ENCODE assay signal across 9 cellular contexts in the genomic region with DNA sequence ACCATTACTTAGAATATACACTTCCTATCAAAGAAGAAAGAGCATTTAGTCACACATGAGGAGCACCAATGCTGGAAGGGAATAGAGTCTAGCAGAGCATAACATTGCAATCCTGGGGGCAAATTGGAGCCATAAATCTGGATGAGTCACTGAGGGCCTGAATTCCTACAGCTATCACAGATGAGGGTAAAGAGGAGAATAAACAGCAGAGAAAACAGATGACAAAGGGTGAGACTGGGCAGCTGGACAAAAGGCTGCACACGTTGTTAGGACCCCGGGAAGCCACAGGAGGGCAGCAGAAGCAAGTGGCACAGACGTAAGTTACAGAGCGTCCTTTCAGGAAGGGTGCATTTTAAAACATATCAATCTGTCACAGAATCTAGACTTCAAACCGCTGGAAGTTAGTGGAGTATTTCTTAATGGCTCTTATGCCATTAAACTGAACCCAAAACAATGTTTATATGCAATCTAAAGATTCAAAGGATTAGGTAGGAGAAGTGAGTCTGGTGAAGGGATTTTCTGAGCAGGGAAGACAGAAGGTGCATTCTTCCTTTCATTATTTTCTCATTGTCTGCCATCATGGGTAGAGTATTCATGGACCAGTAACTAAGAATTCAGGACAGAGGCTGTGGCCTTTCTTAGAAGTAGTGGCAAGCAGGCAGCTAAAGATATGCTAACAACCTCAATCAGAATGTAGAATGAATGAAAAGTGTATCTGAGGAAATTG.
DNase-seq lines count a peak whose midpoint lies in the region; ATAC-seq and TF ChIP-seq lines count a peak whose summit lies in the region.
"Had no signal": no experiment of that assay in that cellular context is flagged by ENCODE, and none has a peak within 500 bp of the region (broad histone marks: within the 10 kb centered on the region; RNA-seq: fewer than 3 reads in every experiment).

No MANE protein-coding gene starts in this region.

- H3K27ac Mint-ChIP-seq in activated CD8-positive, alpha-beta T cell treated with anti-CD3 and anti-CD28 coated beads for 36 hours = no peak overlapping the region

- H3K27me3 Mint-ChIP-seq in activated CD8-positive, alpha-beta T cell treated with anti-CD3 and anti-CD28 coated beads for 36 hours = peaks cover 14% of the 10 kb centered on the region

- H3K4me1 Mint-ChIP-seq in activated CD8-positive, alpha-beta T cell treated with anti-CD3 and anti-CD28 coated beads for 36 hours (ENCODE audit: low read depth) = peaks cover 4% of the 10 kb centered on the region

- CTCF ChIA-PET in activated CD8-positive, alpha-beta T cell treated with anti-CD3 and anti-CD28 coated beads for 36 hours (lab: Charles Lee) = interaction anchor here (0.7 to 1.4 kb wide), 8 partner anchors 12 to 527 kb away, joined by 3 to 7 read pairs (median 3); no protein-coding TSS in a partner anchor

- no peaks in the 10 kb centered on the region for H3K36me3 Mint-ChIP-seq in activated CD8-positive, alpha-beta T cell treated with anti-CD3 and anti-CD28 coated beads for 36 hours (ENCODE audit: low read depth)

- no peaks in the 10 kb centered on the region for H3K9me3 Mint-ChIP-seq in activated CD8-positive, alpha-beta T cell treated with anti-CD3 and anti-CD28 coated beads for 36 hours
- H3K9me3 Mint-ChIP-seq: activated T-cell treated with anti-CD3 and anti-CD28 coated beads, Interleukin-2, amount 50 U/mL, for 4 hours had no signal

- TF ChIP-seq CTCF in activated CD8-positive, alpha-beta T cell treated with anti-CD3 and anti-CD28 coated beads for 36 hours (IDR thresholded peaks at IDR 0.05) = peak; percentile 75

- intact Hi-C loops in activated CD8-positive, alpha-beta T cell treated with anti-CD3 and anti-CD28 coated beads for 36 hours (cut with micrococcal nuclease) = no loop called here

- no peak overlapping the region for H3K4me3 Mint-ChIP-seq in activated CD8-positive, alpha-beta T cell treated with anti-CD3 and anti-CD28 coated beads for 36 hours
- H3K4me3 Mint-ChIP-seq: activated T-cell treated with anti-CD3 and anti-CD28 coated beads, Interleukin-2, amount 50 U/mL, for 4 hours had no signal

- POLR2A ChIA-PET in activated CD8-positive, alpha-beta T cell treated with anti-CD3 and anti-CD28 coated beads for 36 hours (lab: Charles Lee) = no interaction called here

- peak; percentile 90 for ATAC-seq in GM19455 (IDR thresholded peaks at IDR 0.05; ENCODE audit: unreplicated experiment)
- peak; percentile 97 for ATAC-seq in HG03432 (IDR thresholded peaks at IDR 0.05; ENCODE audit: unreplicated experiment)
- peak; percentile 88 for ATAC-seq in activated CD8-positive, alpha-beta T cell treated with anti-CD3 and anti-CD28 coated beads for 36 hours

- DNase-seq in DMS53 (lab: John Stamatoyannopoulos, UW) (peak; percentile 81), NCI-H446 treated with DMSO at 0.1 percent for 48 hours (lab: John Stamatoyannopoulos, UW) (peak; percentile 60), glomerular visceral epithelial cell (ENCODE audit: extremely low spot score) (peak; percentile 97), pons (ENCODE audit: low spot score) (peak; percentile 67)
- peak; percentile 57 for DNase-seq in activated CD8-positive, alpha-beta T cell treated with anti-CD3 and anti-CD28 coated beads for 36 hours
- DNase-seq in effector CD8-positive, alpha-beta T cell (lab: John Stamatoyannopoulos, UW) = no peak
- DNase-seq: activated T-cell treated with anti-CD3 and anti-CD28 coated beads, Interleukin-2, amount 50 U/mL, for 4 hours had no signal
